In the genomic region with DNA sequence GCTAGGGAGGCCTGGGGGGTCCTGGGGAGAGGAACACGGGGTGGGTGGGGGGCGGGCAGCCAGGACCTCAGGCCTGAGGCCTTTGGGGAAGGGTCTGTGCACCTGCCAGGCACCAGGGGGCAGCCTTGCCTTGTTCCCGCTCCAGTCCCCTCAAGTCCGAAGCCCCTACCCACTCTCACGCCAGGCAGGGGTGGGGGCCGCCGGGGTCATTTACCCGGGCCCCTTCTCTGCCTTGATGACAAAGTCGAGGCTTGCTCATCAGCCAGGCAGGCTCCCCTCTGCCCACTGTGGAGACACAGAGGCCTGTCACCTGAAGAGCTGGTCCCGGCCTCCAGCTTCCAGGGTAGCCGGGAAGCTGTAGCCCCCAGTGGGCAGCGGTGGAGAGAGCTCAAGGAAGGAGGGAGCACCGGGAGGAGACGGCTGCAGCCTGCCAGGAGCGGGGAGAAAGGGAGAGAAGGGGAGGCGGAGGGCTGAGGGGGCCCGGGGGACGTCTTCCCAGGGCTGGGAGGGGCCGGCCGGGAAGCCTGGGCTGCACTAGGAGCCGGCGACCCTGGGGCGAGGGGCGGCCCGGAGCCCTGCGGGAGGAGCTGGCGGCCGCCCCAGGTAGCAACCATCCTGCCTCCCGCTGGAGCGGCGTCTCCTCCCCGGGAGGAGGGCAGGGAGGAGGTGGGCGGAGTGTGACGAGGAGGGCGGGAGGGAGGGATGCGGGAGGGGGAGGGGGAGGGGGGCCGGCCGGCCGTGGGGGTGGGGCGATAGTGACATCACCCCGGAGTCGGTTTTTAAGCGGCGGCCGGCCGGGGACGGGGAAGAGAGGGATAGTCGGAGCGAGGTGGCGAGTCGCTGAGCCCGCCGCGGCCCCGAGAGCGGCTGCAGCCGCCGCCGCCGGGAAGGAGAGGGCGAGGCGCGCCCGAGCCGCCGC, we compare ENCODE assay signal across 8 cellular contexts. TPM values are rescaled to one million over a fixed set of nuclear protein-coding genes. Genes with fewer than 3 reads are reported as not detected.
DNase-seq lines count a peak whose midpoint lies in the region; ATAC-seq and TF ChIP-seq lines count a peak whose summit lies in the region.

SLC6A8 (plus strand) TSS at position 806 of the 919 bp plus-strand sequence. CDS start 649 bp downstream, outside the sequence.

- H3K9me3 ChIP-seq in AG04450 (ENCODE audit: control insufficient read depth, insufficient read depth, low read length) (peaks cover 3% of the 10 kb centered on the region), gastroesophageal sphincter (no peaks in the 10 kb centered on the region)

- no peak for TF ChIP-seq EP300 in gastroesophageal sphincter (IDR thresholded peaks at IDR 0.05)

- POLR2A ChIA-PET in AG04450 (lab: Yijun Ruan, JAX): interaction anchor here (0.6 to 0.7 kb wide), 3 partner anchors 36 to 386 kb away, joined by 3 to 5 read pairs (median 3); no protein-coding TSS in a partner anchor

- DNase-seq in AG04450 (ENCODE audit: low read depth, low spot score) (peak; percentile 15), GM13977 (ENCODE audit: low spot score) (peak; percentile 63), NCI-H526 treated with DMSO at 0.1 percent for 48 hours (lab: John Stamatoyannopoulos, UW) (peak; percentile 57), nucleus accumbens (lab: John Stamatoyannopoulos, UW) (peak in 52 of 56 donors; percentile 7 to 83 (median 61))
- DNase-seq in activated effector memory CD4-positive, alpha-beta T cell treated with anti-CD3 and anti-CD28 coated beads, Interleukin-2, amount 50 U/mL, for 16 hours: peak; percentile 77

- TF ChIP-seq CTCF in AG04450 (IDR thresholded peaks at IDR 0.05; ENCODE audit: low read depth, low read length) (peak; percentile 32), GM13977 (IDR thresholded peaks at IDR 0.05; ENCODE audit: extremely low read depth, insufficient read depth, missing control alignments) (peak; percentile 50), gastroesophageal sphincter (IDR thresholded peaks at IDR 0.05) (peak in 1 of 4 experiments; percentile 55)

- H3K4me3 ChIP-seq in AG04450 (ENCODE audit: low read depth, low read length) (peak within 1 kb of the TSS; percentile 56), gastroesophageal sphincter (peak within 1 kb of the TSS; percentile 65 to 83)

- ATAC-seq in gastroesophageal sphincter (peak; percentile 66), HG02970 (IDR thresholded peaks at IDR 0.05; ENCODE audit: low FRiP score, unreplicated experiment) (no peak), GM19328 (IDR thresholded peaks at IDR 0.05; ENCODE audit: unreplicated experiment) (no peak)

- H3K4me1 ChIP-seq in gastroesophageal sphincter: peaks cover 0 to 33% (median 0%) of the 10 kb centered on the region in 3 donors

- WGBS in gastroesophageal sphincter (ENCODE audit: low coverage in 1 of 2), 2 donors: 20% methylated on average over 1 of the region's 66 CpGs; no CpG with 5 or more reads in 1 of the 2 donors

- CTCF ChIA-PET in AG04450 (lab: Charles Lee): interaction anchor here (0.6 to 1.9 kb wide), 4 partner anchors 18 to 757 kb away, joined by 3 to 6 read pairs (median 4); no protein-coding TSS in a partner anchor

- in situ Hi-C loops in GM13977 (cut with MboI; ENCODE audit: low pct_unique_long_range_greater_than_20kb, low sequenced_read_pairs, unreplicated experiment): no loop called here

- TF ChIP-seq POLR2A in gastroesophageal sphincter (IDR thresholded peaks at IDR 0.05): peak; percentile 51 to 66

- H3K36me3 ChIP-seq in gastroesophageal sphincter: no peaks in the 10 kb centered on the region

- no peak within 1 kb of the TSS for H3K27ac ChIP-seq in AG04450 (ENCODE audit: low read depth, low read length)
- peak within 1 kb of the TSS; percentile 82 to 88 (median 86) for H3K27ac ChIP-seq in gastroesophageal sphincter

- no peaks in the 10 kb centered on the region for H3K27me3 ChIP-seq in AG04450 (ENCODE audit: control insufficient read depth, insufficient read depth, low read length)
- no peaks in the 10 kb centered on the region for H3K27me3 ChIP-seq in gastroesophageal sphincter

RNA-seq across cellular contexts. Expression of gene SLC6A8, which starts in this region (rescaled TPM):
- polyA plus RNA-seq in AG04450 (2011; rRNA removed): 6.9 and 12.3 TPM in 2 replicates
- 18.4 and 30.5 TPM in 2 replicates for polyA minus RNA-seq in AG04450 (2011; rRNA and poly(A)+ RNA removed)
- 10 to 100 TPM; 25.3 to 86.6 (median 37.9) TPM for total RNA-seq in gastroesophageal sphincter

Comparison
In these comparisons a context has a peak if more than half of its experiments do, and no peak if none do; other contexts are left out.
1. DNase-seq: peak in every context shown above with its lines; median percentile 77 in activated effector memory CD4-positive, alpha-beta T cell treated with anti-CD3 and anti-CD28 coated beads, Interleukin-2, amount 50 U/mL, for 16 hours; 63 in GM13977; 61 in nucleus accumbens; 57 in NCI-H526 treated with DMSO at 0.1 percent for 48 hours; 15 in AG04450.